ENCODE assay signal across 29 cellular contexts in the genomic region with DNA sequence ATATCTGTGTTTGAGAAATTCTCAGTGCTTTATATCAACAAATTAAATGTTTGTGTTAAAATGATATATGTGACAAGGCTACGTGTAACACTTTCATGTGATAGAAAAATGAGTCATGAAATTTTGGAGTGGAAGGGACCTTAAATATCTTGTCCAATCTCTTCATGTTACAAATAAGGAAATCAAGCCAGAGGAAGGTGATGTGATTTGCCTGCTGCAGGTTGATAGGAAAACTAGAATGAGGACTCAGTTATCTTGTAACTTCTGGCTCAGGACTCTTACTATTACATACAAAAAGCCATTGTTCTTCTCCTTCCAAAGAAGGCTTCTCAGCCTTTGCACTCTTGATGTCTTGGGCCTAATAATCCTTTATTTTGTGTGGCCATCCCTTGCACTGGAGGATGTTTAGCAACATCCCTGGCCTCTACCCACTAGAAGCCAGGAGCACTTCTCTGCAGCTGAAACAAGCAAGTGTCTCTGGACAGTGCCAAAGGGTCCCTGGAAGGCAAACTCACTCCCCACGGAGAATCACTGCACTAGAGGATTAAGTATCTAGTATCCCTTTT. TPM values are rescaled to one million over a fixed set of nuclear protein-coding genes. Genes with fewer than 3 reads are reported as not detected.
DNase-seq lines count a peak whose midpoint lies in the region; ATAC-seq and TF ChIP-seq lines count a peak whose summit lies in the region.
"Had no signal": no experiment of that assay in that cellular context is flagged by ENCODE, and none has a peak within 500 bp of the region (broad histone marks: within the 10 kb centered on the region; RNA-seq: fewer than 3 reads in every experiment).

No MANE protein-coding gene starts in this region.

- ATAC-seq in stimulated activated naive CD8-positive, alpha-beta T cell treated with anti-CD3 and anti-CD28 coated beads, Interleukin-15, Interleukin-2, amounts not matched to agents 100 U/mL and 50 U/mL, for 24 hours = no peak
- ATAC-seq in naive thymus-derived CD8-positive, alpha-beta T cell = no peak
- ATAC-seq in left lobe of liver (no peak), WTC11 (no peak)
- ATAC-seq: esophagus mucosa, foreskin keratinocyte had no signal

- H3K27me3 Mint-ChIP-seq in stimulated activated naive CD8-positive, alpha-beta T cell treated with anti-CD3 and anti-CD28 coated beads, Interleukin-15, Interleukin-2, amounts not matched to agents 100 ng/mL and 50 ng/mL, for 24 hours = no peaks in the 10 kb centered on the region
- no peaks in the 10 kb centered on the region for H3K27me3 Mint-ChIP-seq in activated naive CD8-positive, alpha-beta T cell treated with anti-CD3 and anti-CD28 coated beads for 36 hours
- H3K27me3 Mint-ChIP-seq in naive thymus-derived CD8-positive, alpha-beta T cell = no peaks in the 10 kb centered on the region
- no peaks in the 10 kb centered on the region for H3K27me3 Mint-ChIP-seq in WTC11 (ENCODE audit: low read depth)
- H3K27me3 Mint-ChIP-seq: type B pancreatic cell had no signal

- no peaks in the 10 kb centered on the region for H3K9me3 Mint-ChIP-seq in stimulated activated naive CD8-positive, alpha-beta T cell treated with anti-CD3 and anti-CD28 coated beads, Interleukin-15, Interleukin-2, amounts not matched to agents 100 ng/mL and 50 ng/mL, for 24 hours
- H3K9me3 Mint-ChIP-seq in activated naive CD8-positive, alpha-beta T cell treated with anti-CD3 and anti-CD28 coated beads for 36 hours = peaks cover 1% of the 10 kb centered on the region
- H3K9me3 Mint-ChIP-seq in naive thymus-derived CD8-positive, alpha-beta T cell = no peaks in the 10 kb centered on the region
- no peaks in the 10 kb centered on the region; the same call in 1 of the 2 replicates for H3K9me3 Mint-ChIP-seq in WTC11
- H3K9me3 Mint-ChIP-seq: type B pancreatic cell had no signal

- H3K4me1 Mint-ChIP-seq in stimulated activated naive CD8-positive, alpha-beta T cell treated with anti-CD3 and anti-CD28 coated beads, Interleukin-15, Interleukin-2, amounts not matched to agents 100 ng/mL and 50 ng/mL, for 24 hours (ENCODE audit: low read depth) = peaks cover 71% of the 10 kb centered on the region
- H3K4me1 Mint-ChIP-seq in activated naive CD8-positive, alpha-beta T cell treated with anti-CD3 and anti-CD28 coated beads for 36 hours = peaks cover 53% of the 10 kb centered on the region
- H3K4me1 Mint-ChIP-seq in naive thymus-derived CD8-positive, alpha-beta T cell = peaks cover 22 to 65% (median 47%) of the 10 kb centered on the region in 4 donors
- H3K4me1 Mint-ChIP-seq in WTC11 = no peaks in the 10 kb centered on the region

- TF ChIP-seq CTCF in WTC11 (IDR thresholded peaks at IDR 0.05) = no peak

- H3K36me3 Mint-ChIP-seq in stimulated activated naive CD8-positive, alpha-beta T cell treated with anti-CD3 and anti-CD28 coated beads, Interleukin-15, Interleukin-2, amounts not matched to agents 100 ng/mL and 50 ng/mL, for 24 hours (ENCODE audit: low read depth) = peaks cover 5% of the 10 kb centered on the region
- peaks cover 19% of the 10 kb centered on the region for H3K36me3 Mint-ChIP-seq in activated naive CD8-positive, alpha-beta T cell treated with anti-CD3 and anti-CD28 coated beads for 36 hours
- peaks cover 0 to 6% (median 2%) of the 10 kb centered on the region in 3 donors for H3K36me3 Mint-ChIP-seq in naive thymus-derived CD8-positive, alpha-beta T cell
- peaks cover 10% of the 10 kb centered on the region for H3K36me3 Mint-ChIP-seq in WTC11

- no peak for DNase-seq in stimulated activated naive CD8-positive, alpha-beta T cell treated with anti-CD3 and anti-CD28 coated beads, Interleukin-15, Interleukin-2, amounts not matched to agents 100 U/mL and 50 U/mL, for 24 hours
- DNase-seq in activated naive CD8-positive, alpha-beta T cell treated with anti-CD3 and anti-CD28 coated beads for 36 hours = no peak
- no peak for DNase-seq in naive thymus-derived CD8-positive, alpha-beta T cell
- DNase-seq in NCI-H1930 (lab: John Stamatoyannopoulos, UW) = no peak
- DNase-seq in occipital lobe (lab: John Stamatoyannopoulos, UW) = no peak
- no peak for DNase-seq in left lobe of liver (ENCODE audit: low spot score)
- no peak for DNase-seq in WTC11 (ENCODE audit: low spot score)
- DNase-seq: ACHN; activated CD4-positive, alpha-beta T cell treated with anti-CD3 and anti-CD28 coated beads, Interleukin-2, amount 50 U/mL, for 1 hour; activated naive CD4-positive, alpha-beta T cell treated with Interleukin-2 at 50 U/mL for 16 hours; anterior cingulate cortex; colonic mucosa; COR-L47; DMS79; effector memory CD4-positive, alpha-beta T cell; foreskin keratinocyte; HCEC 1CT; heart right ventricle; MM.1S; NCI-H146; NK-92 treated with Interleukin-12 subunit alpha and Interleukin-12 subunit beta, amount 100 ng/mL, for 24 hours; SHP77; small intestine; stimulated activated CD8-positive, alpha-beta memory T cell treated with anti-CD3 and anti-CD28 coated beads, Interleukin-4, amount 100 ng/mL, for 48 hours; SW 1271; T-helper 9 cell had no signal

- POLR2A ChIA-PET in naive thymus-derived CD8-positive, alpha-beta T cell (lab: Charles Lee) = no interaction called here
- POLR2A ChIA-PET in WTC11 (lab: Charles Lee) = no interaction called here

- H3K27ac Mint-ChIP-seq in stimulated activated naive CD8-positive, alpha-beta T cell treated with anti-CD3 and anti-CD28 coated beads, Interleukin-15, Interleukin-2, amounts not matched to agents 100 ng/mL and 50 ng/mL, for 24 hours = peak overlapping the region; percentile 5
- H3K27ac Mint-ChIP-seq in activated naive CD8-positive, alpha-beta T cell treated with anti-CD3 and anti-CD28 coated beads for 36 hours = peak overlapping the region; percentile 98
- peak overlapping the region in 9 of 10 donors; percentile 28 to 87 (median 69) for H3K27ac Mint-ChIP-seq in naive thymus-derived CD8-positive, alpha-beta T cell
- H3K27ac Mint-ChIP-seq in WTC11 = no peak overlapping the region
- H3K27ac Mint-ChIP-seq: type B pancreatic cell had no signal

- CTCF ChIA-PET in WTC11 (lab: Charles Lee) = no interaction called here

- H3K4me3 Mint-ChIP-seq in stimulated activated naive CD8-positive, alpha-beta T cell treated with anti-CD3 and anti-CD28 coated beads, Interleukin-15, Interleukin-2, amounts not matched to agents 100 ng/mL and 50 ng/mL, for 24 hours = no peak overlapping the region
- no peak overlapping the region for H3K4me3 Mint-ChIP-seq in activated naive CD8-positive, alpha-beta T cell treated with anti-CD3 and anti-CD28 coated beads for 36 hours
- H3K4me3 Mint-ChIP-seq in naive thymus-derived CD8-positive, alpha-beta T cell = peak overlapping the region in 6 of 10 donors; percentile 20 to 51 (median 32)
- H3K4me3 Mint-ChIP-seq in WTC11 = no peak overlapping the region
- H3K4me3 Mint-ChIP-seq: type B pancreatic cell had no signal

TF ChIP-seq in WTC11, 78 proteins besides CTCF, POLR2A, EP300 and RAD21 (continues in another document):
- TF ChIP-seq, protein P1, sequence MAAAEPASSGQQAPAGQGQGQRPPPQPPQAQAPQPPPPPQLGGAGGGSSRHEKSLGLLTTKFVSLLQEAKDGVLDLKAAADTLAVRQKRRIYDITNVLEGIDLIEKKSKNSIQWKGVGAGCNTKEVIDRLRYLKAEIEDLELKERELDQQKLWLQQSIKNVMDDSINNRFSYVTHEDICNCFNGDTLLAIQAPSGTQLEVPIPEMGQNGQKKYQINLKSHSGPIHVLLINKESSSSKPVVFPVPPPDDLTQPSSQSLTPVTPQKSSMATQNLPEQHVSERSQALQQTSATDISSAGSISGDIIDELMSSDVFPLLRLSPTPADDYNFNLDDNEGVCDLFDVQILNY (CRISPR knock-in tag; IDR thresholded peaks at IDR 0.05) = no peak
- TF ChIP-seq, protein P2, sequence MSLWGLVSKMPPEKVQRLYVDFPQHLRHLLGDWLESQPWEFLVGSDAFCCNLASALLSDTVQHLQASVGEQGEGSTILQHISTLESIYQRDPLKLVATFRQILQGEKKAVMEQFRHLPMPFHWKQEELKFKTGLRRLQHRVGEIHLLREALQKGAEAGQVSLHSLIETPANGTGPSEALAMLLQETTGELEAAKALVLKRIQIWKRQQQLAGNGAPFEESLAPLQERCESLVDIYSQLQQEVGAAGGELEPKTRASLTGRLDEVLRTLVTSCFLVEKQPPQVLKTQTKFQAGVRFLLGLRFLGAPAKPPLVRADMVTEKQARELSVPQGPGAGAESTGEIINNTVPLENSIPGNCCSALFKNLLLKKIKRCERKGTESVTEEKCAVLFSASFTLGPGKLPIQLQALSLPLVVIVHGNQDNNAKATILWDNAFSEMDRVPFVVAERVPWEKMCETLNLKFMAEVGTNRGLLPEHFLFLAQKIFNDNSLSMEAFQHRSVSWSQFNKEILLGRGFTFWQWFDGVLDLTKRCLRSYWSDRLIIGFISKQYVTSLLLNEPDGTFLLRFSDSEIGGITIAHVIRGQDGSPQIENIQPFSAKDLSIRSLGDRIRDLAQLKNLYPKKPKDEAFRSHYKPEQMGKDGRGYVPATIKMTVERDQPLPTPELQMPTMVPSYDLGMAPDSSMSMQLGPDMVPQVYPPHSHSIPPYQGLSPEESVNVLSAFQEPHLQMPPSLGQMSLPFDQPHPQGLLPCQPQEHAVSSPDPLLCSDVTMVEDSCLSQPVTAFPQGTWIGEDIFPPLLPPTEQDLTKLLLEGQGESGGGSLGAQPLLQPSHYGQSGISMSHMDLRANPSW (CRISPR knock-in tag; conservative IDR thresholded peaks at IDR 0.05; ENCODE audit: low read depth) = no peak
- TF ChIP-seq, protein P3, sequence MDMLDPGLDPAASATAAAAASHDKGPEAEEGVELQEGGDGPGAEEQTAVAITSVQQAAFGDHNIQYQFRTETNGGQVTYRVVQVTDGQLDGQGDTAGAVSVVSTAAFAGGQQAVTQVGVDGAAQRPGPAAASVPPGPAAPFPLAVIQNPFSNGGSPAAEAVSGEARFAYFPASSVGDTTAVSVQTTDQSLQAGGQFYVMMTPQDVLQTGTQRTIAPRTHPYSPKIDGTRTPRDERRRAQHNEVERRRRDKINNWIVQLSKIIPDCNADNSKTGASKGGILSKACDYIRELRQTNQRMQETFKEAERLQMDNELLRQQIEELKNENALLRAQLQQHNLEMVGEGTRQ (CRISPR knock-in tag; IDR thresholded peaks at IDR 0.05) = no peak
- TF ChIP-seq GTF2I (CRISPR knock-in tag; conservative IDR thresholded peaks at IDR 0.05) = no peak

RNA-seq across cellular contexts. Expression of a gene that starts 43.0 kb away (rescaled TPM):
- total RNA-seq in activated naive CD8-positive, alpha-beta T cell treated with anti-CD3 and anti-CD28 coated beads for 36 hours = 100 to 1,000 TPM; 143 to 144 TPM
- 100 to 1,000 TPM; 128 to 136 TPM for total RNA-seq in naive thymus-derived CD8-positive, alpha-beta T cell
- 10 to 100 TPM; 46.5 to 70.5 (median 55.2) TPM for polyA plus RNA-seq in naive thymus-derived CD8-positive, alpha-beta T cell
- 116 TPM for total RNA-seq in occipital lobe
- total RNA-seq in left lobe of liver = 36.9 TPM
- total RNA-seq in WTC11 (2021) = 138 to 196 TPM (median 144 TPM) in 3 replicates

Comparison
In these comparisons a context has a peak if more than half of its experiments do, and no peak if none do; other contexts are left out.
1. H3K4me3 Mint-ChIP-seq: peak in naive thymus-derived CD8-positive, alpha-beta T cell (6 of 10); none in stimulated activated naive CD8-positive, alpha-beta T cell treated with anti-CD3 and anti-CD28 coated beads, Interleukin-15, Interleukin-2, amounts not matched to agents 100 ng/mL and 50 ng/mL, for 24 hours (single experiment), activated naive CD8-positive, alpha-beta T cell treated with anti-CD3 and anti-CD28 coated beads for 36 hours (single experiment) and WTC11 (single experiment).